Comparison of ENCODE assay signal across 31 cellular contexts in genomic region chr15:95812491-95812890, GRCh38.
A peak's percentile ranks its signal among the peaks of the same experiment; 100 is the strongest.
DNase-seq lines count a peak whose midpoint lies in the region; ATAC-seq, FAIRE-seq and TF ChIP-seq lines count a peak whose summit lies in the region.
"Had no signal": no experiment of that assay in that cellular context is flagged by ENCODE, and none has a peak within 500 bp of the region (broad histone marks: within the 10 kb centered on the region; RNA-seq: fewer than 3 reads in every experiment).

No MANE protein-coding gene starts in this region.

- 13% methylated on average over 2 of the region's 2 CpGs for WGBS in A549 (ENCODE audit: missing lambda C conversion rate)

- peak; percentile 36 for FAIRE-seq in A549 (lab: Jason Lieb, UNC)
- FAIRE-seq: HepG2, urothelium cell line had no signal

- TF ChIP-seq RAD21 in A549 (conservative IDR thresholded peaks at IDR 0.05 in 1 of 2, IDR thresholded peaks at IDR 0.05 in 1 of 2), result no peak

- no peak for TF ChIP-seq EP300 in A549 (IDR thresholded peaks at IDR 0.05)

- no peak overlapping the region for H3K4me3 ChIP-seq in A549
- H3K4me3 ChIP-seq: BLaER1, esophagus squamous epithelium, spleen, testis had no signal

- POLR2A ChIA-PET in A549 (lab: Yijun Ruan, JAX), result no interaction called here

- H3K4me1 ChIP-seq in A549, result no peaks in the 10 kb centered on the region
- H3K4me1 ChIP-seq: BLaER1, esophagus squamous epithelium, spleen, testis had no signal

- CTCF ChIA-PET in A549 (lab: Yijun Ruan, JAX), result no interaction called here

- no peaks in the 10 kb centered on the region; the same call in 2 of the 3 replicates for H3K9me3 ChIP-seq in A549
- H3K9me3 ChIP-seq: BLaER1, esophagus squamous epithelium, spleen, testis had no signal

- no peak overlapping the region for H3K27ac ChIP-seq in A549
- H3K27ac ChIP-seq: BLaER1, esophagus squamous epithelium, spleen, testis had no signal

- DNase-seq in A549 (ENCODE audit: low read depth in 1 of 2, low spot score in 1 of 2), result no peak
- peak; percentile 31 for DNase-seq in M059J (ENCODE audit: low read depth)
- DNase-seq in dermis blood vessel endothelial cell, result peak; percentile 74
- DNase-seq in kidney glomerular epithelial cell (lab: John Stamatoyannopoulos, UW), result peak; percentile 15
- no peak for DNase-seq in medulla oblongata (ENCODE audit: extremely low spot score)
- no peak for DNase-seq in 8988T
- no peak for DNase-seq in activated T-cell treated with anti-CD3 and anti-CD28 coated beads, Interleukin-2, amount 50 U/mL, for 48 hours
- DNase-seq: activated CD4-positive, alpha-beta T cell treated with anti-CD3 and anti-CD28 coated beads for 36 hours; activated CD8-positive, alpha-beta memory T cell treated with anti-CD3 and anti-CD28 coated beads for 24 hours; activated T-cell treated with anti-CD3 and anti-CD28 coated beads, Interleukin-2, amount 50 U/mL, for 1 hour; anterior cingulate cortex; cerebellar nuclear complex; COR-L47; effector CD8-positive, alpha-beta T cell; esophagus squamous epithelium; H7; head of caudate nucleus; naive B cell; NCI-H1092; NCI-H187; NCI-H2171 treated with DMSO at 0.1 percent for 48 hours; NCI-H526; spleen; stimulated activated CD4-positive, alpha-beta T cell treated with anti-CD3 and anti-CD28 coated beads, Interleukin-4, amount 100 ng/mL, for 24 hours; stimulated activated naive CD4-positive, alpha-beta T cell; testis had no signal

- ATAC-seq in A549 (no peak), GM18520 (IDR thresholded peaks at IDR 0.05; ENCODE audit: unreplicated experiment) (no peak)
- ATAC-seq: activated CD4-positive, alpha-beta T cell treated with anti-CD3 and anti-CD28 coated beads for 36 hours; HepG2; Panc1 had no signal

- H3K4me2 ChIP-seq in A549, result no peak overlapping the region
- H3K4me2 ChIP-seq: BLaER1 had no signal

- TF ChIP-seq CTCF in A549 (IDR thresholded peaks at IDR 0.05), result no peak

- no peak for TF ChIP-seq POLR2A in A549 (IDR thresholded peaks at IDR 0.05; ENCODE audit: low read length)

TF ChIP-seq in A549, 52 proteins besides CTCF, POLR2A, EP300 and RAD21:
- TF ChIP-seq JUN (IDR thresholded peaks at IDR 0.05) (no peak), FOSL2 (IDR thresholded peaks at IDR 0.05) (no peak), FOSL2 (CRISPR knock-in tag; IDR thresholded peaks at IDR 0.05) (peak; percentile 8; the same call in 1 of the 2 replicates)

Comparison
In these comparisons a context has a peak if more than half of its experiments do, and no peak if none do; other contexts are left out.
1. DNase-seq: peak in M059J (single experiment), dermis blood vessel endothelial cell (single experiment) and kidney glomerular epithelial cell (single experiment); none in A549 (0 of 2), medulla oblongata (single experiment), 8988T (single experiment) and activated T-cell treated with anti-CD3 and anti-CD28 coated beads, Interleukin-2, amount 50 U/mL, for 48 hours (0 of 2).